Comparison of ENCODE assay signal across 1 cellular context in genomic region chr16:86516618-86517003, GRCh38.
TF ChIP-seq lines count a peak whose summit lies in the region.

No MANE protein-coding gene starts in this region.

TF ChIP-seq in GM23338, 12 proteins besides CTCF, POLR2A, EP300 and RAD21:
- no peak for TF ChIP-seq ZNF462 (CRISPR knock-in tag; IDR thresholded peaks at IDR 0.05)
- TF ChIP-seq STAT1 (IDR thresholded peaks at IDR 0.05; ENCODE audit: unreplicated experiment): no peak
- TF ChIP-seq CREB1 (CRISPR knock-in tag; IDR thresholded peaks at IDR 0.05; ENCODE audit: low read depth): no peak
- TF ChIP-seq POLR2AphosphoS5 (IDR thresholded peaks at IDR 0.05; ENCODE audit: low read depth): no peak
- no peak for TF ChIP-seq ZNF114 (CRISPR knock-in tag; IDR thresholded peaks at IDR 0.05)
- no peak for TF ChIP-seq ZNF331 (CRISPR knock-in tag; IDR thresholded peaks at IDR 0.05; ENCODE audit: low read depth)
- no peak for TF ChIP-seq EZH2phosphoT487 (IDR thresholded peaks at IDR 0.05; ENCODE audit: unreplicated experiment)
- TF ChIP-seq NANOG (IDR thresholded peaks at IDR 0.05; ENCODE audit: borderline replicate concordance): no peak
- TF ChIP-seq EZH2 (IDR thresholded peaks at IDR 0.05; ENCODE audit: low read depth, unreplicated experiment): no peak
- no peak for TF ChIP-seq ETS1 (IDR thresholded peaks at IDR 0.05)
- no peak for TF ChIP-seq JUNB (IDR thresholded peaks at IDR 0.05; ENCODE audit: unreplicated experiment)
- no peak for TF ChIP-seq REST (IDR thresholded peaks at IDR 0.05; ENCODE audit: unreplicated experiment)
